Comparison of ENCODE assay signal across 32 cellular contexts in the genomic region with DNA sequence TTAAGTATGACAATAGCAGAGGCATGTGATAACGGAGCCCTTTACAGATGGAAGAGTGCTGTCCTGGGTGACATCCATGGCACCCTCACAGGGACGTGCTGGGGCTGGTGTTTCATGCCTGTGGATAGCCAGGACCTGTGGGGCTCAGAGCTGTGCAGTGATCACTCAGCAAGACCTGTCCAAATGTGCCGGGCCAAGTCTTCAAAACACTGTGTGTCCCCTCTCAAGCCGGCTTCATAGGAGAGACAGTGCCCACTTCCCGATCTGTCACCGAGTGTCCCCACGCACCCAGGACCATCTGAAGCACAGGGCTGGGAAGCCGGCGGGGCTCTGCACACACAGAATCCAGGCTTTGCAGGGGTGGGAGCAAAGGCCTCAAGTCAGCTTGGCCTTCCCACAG.
DNase-seq lines count a peak whose midpoint lies in the region; TF ChIP-seq lines count a peak whose summit lies in the region.
"Had no signal": no experiment of that assay in that cellular context is flagged by ENCODE, and none has a peak within 500 bp of the region (broad histone marks: within the 10 kb centered on the region; RNA-seq: fewer than 3 reads in every experiment).

No MANE protein-coding gene starts in this region.

- intact Hi-C loops in spleen (cut with DNase I; ENCODE audit: low total_unique reads) (no loop called here), Calu3 (cut with micrococcal nuclease; ENCODE audit: unreplicated experiment) (no loop called here)

- no peak overlapping the region for H3K4me2 ChIP-seq in neuronal stem cell (ENCODE audit: insufficient read depth, low read length, poor library complexity, severe bottlenecking)
- H3K4me2 ChIP-seq: A549; BLaER1; BLaER1 treated with 17β-estradiol and CSF1 and Interleukin-3, amounts not matched to agents 10 nM and 100 nM had no signal

- H3K9me3 ChIP-seq in spleen (no peaks in the 10 kb centered on the region), neuronal stem cell (replicated peaks in 1 of 2; ENCODE audit: control insufficient read depth in 2 of 2, insufficient read depth in 1 of 2, low read depth in 1 of 2, low read length in 2 of 2) (peaks cover 4% of the 10 kb centered on the region in 2 donors)
- H3K9me3 ChIP-seq: BE2C, Caco-2 had no signal

- no peaks in the 10 kb centered on the region for H3K4me1 Mint-ChIP-seq in Calu3 (ENCODE audit: low read depth, unreplicated experiment)

- H3K4ac ChIP-seq in neuronal stem cell (ENCODE audit: low read length), result no peak overlapping the region

- CTCF ChIA-PET in Calu3 (lab: Charles Lee), result interaction anchor here (0.6 kb wide), 1 partner anchor 163 kb away, joined by 3 read pairs; no protein-coding TSS in a partner anchor

- H3K27ac Mint-ChIP-seq in Calu3 (ENCODE audit: unreplicated experiment), result no peak overlapping the region
- H3K27ac Mint-ChIP-seq: B cell; CD14-positive monocyte; CD4-positive, alpha-beta memory T cell; CD4-positive, alpha-beta T cell; CD4-positive, CD25-positive, alpha-beta regulatory T cell; CD8-positive, alpha-beta memory T cell; CD8-positive, alpha-beta T cell had no signal

- H3K9ac ChIP-seq in neuronal stem cell (ENCODE audit: low read depth, low read length, poor library complexity), result no peak overlapping the region
- H3K9ac ChIP-seq: BLaER1; BLaER1 treated with 17β-estradiol and CSF1 and Interleukin-3, amounts not matched to agents 10 nM and 100 nM had no signal

- H2AFZ ChIP-seq in neuronal stem cell (ENCODE audit: low read length), result no peak overlapping the region

- H2BK15ac ChIP-seq in neuronal stem cell (ENCODE audit: low read length), result no peak overlapping the region

- H4K8ac ChIP-seq in neuronal stem cell (ENCODE audit: low read depth, low read length), result no peak overlapping the region

- H3K36me3 ChIP-seq in spleen (no peaks in the 10 kb centered on the region), neuronal stem cell (replicated peaks in 1 of 2; ENCODE audit: control insufficient read depth in 2 of 2, insufficient read depth in 2 of 2, low read length in 2 of 2) (no peaks in the 10 kb centered on the region)
- H3K36me3 ChIP-seq: BE2C; BLaER1; BLaER1 treated with 17β-estradiol and CSF1 and Interleukin-3, amounts not matched to agents 10 nM and 100 nM had no signal

- H3K4me3 ChIP-seq in spleen (no peak overlapping the region), neuronal stem cell (ENCODE audit: low read length in 2 of 2) (no peak overlapping the region)
- H3K4me3 ChIP-seq: A549; BLaER1; BLaER1 treated with 17β-estradiol and CSF1 and Interleukin-3, amounts not matched to agents 10 nM and 100 nM had no signal

- H3K27me3 Mint-ChIP-seq in Calu3 (ENCODE audit: unreplicated experiment), result peaks cover 17% of the 10 kb centered on the region

- no peak overlapping the region for H3K4me3 Mint-ChIP-seq in Calu3 (ENCODE audit: low read depth, unreplicated experiment)
- H3K4me3 Mint-ChIP-seq: B cell; CD14-positive monocyte; CD4-positive, alpha-beta memory T cell; CD4-positive, alpha-beta T cell; CD4-positive, CD25-positive, alpha-beta regulatory T cell; CD8-positive, alpha-beta memory T cell; CD8-positive, alpha-beta T cell had no signal

- WGBS in spleen, 5 donors, result 85 to 95% (median 88%) methylated on average over 6 to 9 of the region's 9 CpGs
- no CpG with 5 or more reads among the region's 9 CpGs for WGBS in neuronal stem cell (ENCODE audit: extremely low coverage in 2 of 2, insufficient read length in 2 of 2, insufficient replicate concordance in 1 of 2), 2 donors

- no peak overlapping the region for H4K91ac ChIP-seq in neuronal stem cell (ENCODE audit: low read depth, low read length, poor library complexity)

- no peak overlapping the region for H2BK120ac ChIP-seq in neuronal stem cell (ENCODE audit: low read depth, low read length)

- H3K14ac ChIP-seq in neuronal stem cell (ENCODE audit: low read length), result no peak overlapping the region

- peaks cover 3% of the 10 kb centered on the region for H3K9me3 Mint-ChIP-seq in Calu3 (ENCODE audit: low read depth, unreplicated experiment)
- H3K9me3 Mint-ChIP-seq: CD4-positive, alpha-beta memory T cell; CD4-positive, alpha-beta T cell; CD8-positive, alpha-beta T cell had no signal

- H3K27ac ChIP-seq in spleen (no peak overlapping the region), neuronal stem cell (replicated peaks; ENCODE audit: low read length) (no peak overlapping the region)
- H3K27ac ChIP-seq: 22Rv1; A549; BLaER1; BLaER1 treated with 17β-estradiol and CSF1 and Interleukin-3, amounts not matched to agents 10 nM and 100 nM; C4-2B had no signal

- no TSS peak for BruUV-seq in Calu3 (replicated peaks; lab: Mats Ljungman, UMichigan)

- no peak overlapping the region for H2BK12ac ChIP-seq in neuronal stem cell (ENCODE audit: low read length)

- peak; percentile 58 for DNase-seq in activated effector memory CD4-positive, alpha-beta T cell treated with anti-CD3 and anti-CD28 coated beads, Interleukin-2, amount 50 U/mL, for 16 hours
- no peak for DNase-seq in activated effector memory CD4-positive, alpha-beta T cell treated with Interleukin-2 at 50 U/mL for 16 hours
- DNase-seq in mesenteric fat pad (ENCODE audit: low spot score), result peak; percentile 74
- DNase-seq in spleen, result peak; percentile 64
- no peak for DNase-seq in Calu3
- DNase-seq in neuronal stem cell (ENCODE audit: low spot score), result no peak
- DNase-seq: 8988T; ACHN; AML-193; BE2C; C1 segment of cervical spinal cord; Caco-2; CD4-positive, alpha-beta memory T cell; CD4-positive, alpha-beta T cell; CD4-positive, CD25-positive, alpha-beta regulatory T cell; CD8-positive, alpha-beta memory T cell; CD8-positive, alpha-beta T cell; COR-L47; DMS 273 treated with DMSO at 0.1 percent for 48 hours; DMS153; DMS53; DMS79; DMS79 treated with DMSO at 0.1 percent for 48 hours; DND-41; EL had no signal

- TF ChIP-seq CTCF in spleen (IDR thresholded peaks at IDR 0.05 in 8 of 11, conservative IDR thresholded peaks at IDR 0.05 in 3 of 11) (no peak), Calu3 (IDR thresholded peaks at IDR 0.05; ENCODE audit: unreplicated experiment) (no peak)

- H3K4me1 ChIP-seq in spleen (peaks cover 0 to 14% (median 10%) of the 10 kb centered on the region in 6 donors), neuronal stem cell (ENCODE audit: control insufficient read depth in 2 of 2, insufficient read depth in 1 of 2, low read depth in 1 of 2, low read length in 2 of 2) (no peaks in the 10 kb centered on the region)
- H3K4me1 ChIP-seq: A549; BE2C; BLaER1; BLaER1 treated with 17β-estradiol and CSF1 and Interleukin-3, amounts not matched to agents 10 nM and 100 nM; Caco-2 had no signal

- H2AK5ac ChIP-seq in neuronal stem cell (ENCODE audit: low read depth, low read length), result no peak overlapping the region

- H3K27me3 ChIP-seq in spleen (replicated peaks in 1 of 7) (peaks cover 0 to 58% (median 17%) of the 10 kb centered on the region in 7 donors), neuronal stem cell (ENCODE audit: control insufficient read depth in 3 of 3, insufficient read depth in 3 of 3, low read depth in 1 of 3, low read length in 3 of 3) (peaks cover 0 to 13% (median 10%) of the 10 kb centered on the region in 3 experiments)
- H3K27me3 ChIP-seq: BLaER1 had no signal

- no peak overlapping the region for H3K23ac ChIP-seq in neuronal stem cell (ENCODE audit: low read depth, low read length, poor library complexity)

- no peaks in the 10 kb centered on the region for H3K79me1 ChIP-seq in neuronal stem cell (ENCODE audit: low read depth, low read length)

- no peak overlapping the region for H2BK5ac ChIP-seq in neuronal stem cell (ENCODE audit: low read length)

- TF ChIP-seq POLR2A in spleen (IDR thresholded peaks at IDR 0.05), result no peak

- H3K18ac ChIP-seq in neuronal stem cell (ENCODE audit: low read length), result no peak overlapping the region

- no peaks in the 10 kb centered on the region for H3K36me3 Mint-ChIP-seq in Calu3 (ENCODE audit: insufficient read depth, unreplicated experiment)
- H3K36me3 Mint-ChIP-seq: CD14-positive monocyte; CD4-positive, alpha-beta memory T cell; CD4-positive, CD25-positive, alpha-beta regulatory T cell; CD8-positive, alpha-beta memory T cell; CD8-positive, alpha-beta T cell had no signal

Comparison
In these comparisons a context has a peak if more than half of its experiments do, and no peak if none do; other contexts are left out.
1. DNase-seq: peak in activated effector memory CD4-positive, alpha-beta T cell treated with anti-CD3 and anti-CD28 coated beads, Interleukin-2, amount 50 U/mL, for 16 hours (single experiment), mesenteric fat pad (single experiment) and spleen (single experiment); none in activated effector memory CD4-positive, alpha-beta T cell treated with Interleukin-2 at 50 U/mL for 16 hours (single experiment), Calu3 (single experiment) and neuronal stem cell (single experiment).